ENCODE assay signal across 29 cellular contexts in genomic region chr2:98380203-98380535, GRCh38. TPM values are rescaled to one million over a fixed set of nuclear protein-coding genes. Genes with fewer than 3 reads are reported as not detected.
"Had no signal": no experiment of that assay in that cellular context is flagged by ENCODE, and none has a peak within 500 bp of the region (broad histone marks: within the 10 kb centered on the region; RNA-seq: fewer than 3 reads in every experiment).

No MANE protein-coding gene starts in this region.

- H3K9me3 ChIP-seq: MG63, SJCRH30 had no signal

- H3K36me3 ChIP-seq: MG63, SJCRH30 had no signal

- H3K4me2 ChIP-seq: PC-9 had no signal

- H3K4me3 ChIP-seq: K562, MG63, PC-9, SJCRH30, SK-N-MC had no signal

- H3K27me3 ChIP-seq: MG63, SJCRH30 had no signal

- H2AFZ ChIP-seq: PC-9 had no signal

- DNase-seq: Kasumi-1, KG1, NCI-H1048, NCI-H1092 treated with DMSO at 0.1 percent for 48 hours, NCI-H1105 treated with DMSO at 0.1 percent for 48 hours, NCI-H1417, NCI-H1436, NCI-H146, NCI-H1694, NCI-H187, NCI-H1930, NCI-H2081 treated with DMSO at 0.1 percent for 48 hours, NCI-H2107, NCI-H2171, NCI-H226, NCI-H446 treated with DMSO at 0.1 percent for 48 hours, NCI-H510A, NCI-H524, NCI-H526, NCI-H69, NCI-H748 treated with DMSO at 0.1 percent for 48 hours, PC-9, SHP77, SIG-M5 had no signal

- H3K27ac ChIP-seq: PC-9, RWPE1, SJCRH30, SK-N-MC had no signal

RNA-seq across cellular contexts. Expression of gene CNGA3, which starts 33.9 kb away (rescaled TPM):
- polyA plus RNA-seq: K562 had no signal
